In genomic region chr5:95760291-95761191, GRCh38 we compare ENCODE assay signal across 1 cellular context.
TF ChIP-seq lines count a peak whose summit lies in the region.

No MANE protein-coding gene starts in this region.

TF ChIP-seq in GM12878, 131 proteins besides CTCF, POLR2A, EP300 and RAD21 (continued from another document):
- TF ChIP-seq, protein P1, sequence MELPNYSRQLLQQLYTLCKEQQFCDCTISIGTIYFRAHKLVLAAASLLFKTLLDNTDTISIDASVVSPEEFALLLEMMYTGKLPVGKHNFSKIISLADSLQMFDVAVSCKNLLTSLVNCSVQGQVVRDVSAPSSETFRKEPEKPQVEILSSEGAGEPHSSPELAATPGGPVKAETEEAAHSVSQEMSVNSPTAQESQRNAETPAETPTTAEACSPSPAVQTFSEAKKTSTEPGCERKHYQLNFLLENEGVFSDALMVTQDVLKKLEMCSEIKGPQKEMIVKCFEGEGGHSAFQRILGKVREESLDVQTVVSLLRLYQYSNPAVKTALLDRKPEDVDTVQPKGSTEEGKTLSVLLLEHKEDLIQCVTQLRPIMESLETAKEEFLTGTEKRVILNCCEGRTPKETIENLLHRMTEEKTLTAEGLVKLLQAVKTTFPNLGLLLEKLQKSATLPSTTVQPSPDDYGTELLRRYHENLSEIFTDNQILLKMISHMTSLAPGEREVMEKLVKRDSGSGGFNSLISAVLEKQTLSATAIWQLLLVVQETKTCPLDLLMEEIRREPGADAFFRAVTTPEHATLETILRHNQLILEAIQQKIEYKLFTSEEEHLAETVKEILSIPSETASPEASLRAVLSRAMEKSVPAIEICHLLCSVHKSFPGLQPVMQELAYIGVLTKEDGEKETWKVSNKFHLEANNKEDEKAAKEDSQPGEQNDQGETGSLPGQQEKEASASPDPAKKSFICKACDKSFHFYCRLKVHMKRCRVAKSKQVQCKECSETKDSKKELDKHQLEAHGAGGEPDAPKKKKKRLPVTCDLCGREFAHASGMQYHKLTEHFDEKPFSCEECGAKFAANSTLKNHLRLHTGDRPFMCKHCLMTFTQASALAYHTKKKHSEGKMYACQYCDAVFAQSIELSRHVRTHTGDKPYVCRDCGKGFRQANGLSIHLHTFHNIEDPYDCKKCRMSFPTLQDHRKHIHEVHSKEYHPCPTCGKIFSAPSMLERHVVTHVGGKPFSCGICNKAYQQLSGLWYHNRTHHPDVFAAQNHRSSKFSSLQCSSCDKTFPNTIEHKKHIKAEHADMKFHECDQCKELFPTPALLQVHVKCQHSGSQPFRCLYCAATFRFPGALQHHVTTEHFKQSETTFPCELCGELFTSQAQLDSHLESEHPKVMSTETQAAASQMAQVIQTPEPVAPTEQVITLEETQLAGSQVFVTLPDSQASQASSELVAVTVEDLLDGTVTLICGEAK (IDR thresholded peaks at IDR 0.05; ENCODE audit: borderline replicate concordance) = peak; percentile 62; the same call in 1 of the 2 replicates
- TF ChIP-seq SREBF2 (IDR thresholded peaks at IDR 0.05; ENCODE audit: low read length) = no peak
- no peak for TF ChIP-seq TCF12 (IDR thresholded peaks at IDR 0.05; ENCODE audit: low read depth, low read length)
- TF ChIP-seq USF2 (IDR thresholded peaks at IDR 0.05; ENCODE audit: borderline replicate concordance, low read depth, low read length) = no peak; the same call in 1 of the 2 replicates
- TF ChIP-seq, protein P2, sequence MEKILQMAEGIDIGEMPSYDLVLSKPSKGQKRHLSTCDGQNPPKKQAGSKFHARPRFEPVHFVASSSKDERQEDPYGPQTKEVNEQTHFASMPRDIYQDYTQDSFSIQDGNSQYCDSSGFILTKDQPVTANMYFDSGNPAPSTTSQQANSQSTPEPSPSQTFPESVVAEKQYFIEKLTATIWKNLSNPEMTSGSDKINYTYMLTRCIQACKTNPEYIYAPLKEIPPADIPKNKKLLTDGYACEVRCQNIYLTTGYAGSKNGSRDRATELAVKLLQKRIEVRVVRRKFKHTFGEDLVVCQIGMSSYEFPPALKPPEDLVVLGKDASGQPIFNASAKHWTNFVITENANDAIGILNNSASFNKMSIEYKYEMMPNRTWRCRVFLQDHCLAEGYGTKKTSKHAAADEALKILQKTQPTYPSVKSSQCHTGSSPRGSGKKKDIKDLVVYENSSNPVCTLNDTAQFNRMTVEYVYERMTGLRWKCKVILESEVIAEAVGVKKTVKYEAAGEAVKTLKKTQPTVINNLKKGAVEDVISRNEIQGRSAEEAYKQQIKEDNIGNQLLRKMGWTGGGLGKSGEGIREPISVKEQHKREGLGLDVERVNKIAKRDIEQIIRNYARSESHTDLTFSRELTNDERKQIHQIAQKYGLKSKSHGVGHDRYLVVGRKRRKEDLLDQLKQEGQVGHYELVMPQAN (conservative IDR thresholded peaks at IDR 0.05) = no peak
- TF ChIP-seq, protein P3, sequence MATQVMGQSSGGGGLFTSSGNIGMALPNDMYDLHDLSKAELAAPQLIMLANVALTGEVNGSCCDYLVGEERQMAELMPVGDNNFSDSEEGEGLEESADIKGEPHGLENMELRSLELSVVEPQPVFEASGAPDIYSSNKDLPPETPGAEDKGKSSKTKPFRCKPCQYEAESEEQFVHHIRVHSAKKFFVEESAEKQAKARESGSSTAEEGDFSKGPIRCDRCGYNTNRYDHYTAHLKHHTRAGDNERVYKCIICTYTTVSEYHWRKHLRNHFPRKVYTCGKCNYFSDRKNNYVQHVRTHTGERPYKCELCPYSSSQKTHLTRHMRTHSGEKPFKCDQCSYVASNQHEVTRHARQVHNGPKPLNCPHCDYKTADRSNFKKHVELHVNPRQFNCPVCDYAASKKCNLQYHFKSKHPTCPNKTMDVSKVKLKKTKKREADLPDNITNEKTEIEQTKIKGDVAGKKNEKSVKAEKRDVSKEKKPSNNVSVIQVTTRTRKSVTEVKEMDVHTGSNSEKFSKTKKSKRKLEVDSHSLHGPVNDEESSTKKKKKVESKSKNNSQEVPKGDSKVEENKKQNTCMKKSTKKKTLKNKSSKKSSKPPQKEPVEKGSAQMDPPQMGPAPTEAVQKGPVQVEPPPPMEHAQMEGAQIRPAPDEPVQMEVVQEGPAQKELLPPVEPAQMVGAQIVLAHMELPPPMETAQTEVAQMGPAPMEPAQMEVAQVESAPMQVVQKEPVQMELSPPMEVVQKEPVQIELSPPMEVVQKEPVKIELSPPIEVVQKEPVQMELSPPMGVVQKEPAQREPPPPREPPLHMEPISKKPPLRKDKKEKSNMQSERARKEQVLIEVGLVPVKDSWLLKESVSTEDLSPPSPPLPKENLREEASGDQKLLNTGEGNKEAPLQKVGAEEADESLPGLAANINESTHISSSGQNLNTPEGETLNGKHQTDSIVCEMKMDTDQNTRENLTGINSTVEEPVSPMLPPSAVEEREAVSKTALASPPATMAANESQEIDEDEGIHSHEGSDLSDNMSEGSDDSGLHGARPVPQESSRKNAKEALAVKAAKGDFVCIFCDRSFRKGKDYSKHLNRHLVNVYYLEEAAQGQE (IDR thresholded peaks at IDR 0.05; ENCODE audit: low read depth, low read length) = no peak
- no peak for TF ChIP-seq RFX5 (IDR thresholded peaks at IDR 0.05; ENCODE audit: low read depth, low read length)
- no peak for TF ChIP-seq EZH2 (IDR thresholded peaks at IDR 0.05; ENCODE audit: borderline replicate concordance, control insufficient read depth, low read depth, low read length)
- TF ChIP-seq BHLHE40 (IDR thresholded peaks at IDR 0.05; ENCODE audit: borderline replicate concordance in 1 of 2, low read depth in 2 of 2, low read length in 1 of 2) = no peak
- no peak for TF ChIP-seq NRF1 (conservative IDR thresholded peaks at IDR 0.05; ENCODE audit: low read depth, low read length)
- peak; percentile 44; the same call in 1 of the 2 replicates for TF ChIP-seq ATF7 (IDR thresholded peaks at IDR 0.05; ENCODE audit: low read depth)
- peak; percentile 55; the same call in 1 of the 2 replicates for TF ChIP-seq NFIC (IDR thresholded peaks at IDR 0.05; ENCODE audit: low read depth, low read length)
- TF ChIP-seq KDM1A (IDR thresholded peaks at IDR 0.05; ENCODE audit: borderline replicate concordance) = no peak
- TF ChIP-seq WRNIP1 (IDR thresholded peaks at IDR 0.05; ENCODE audit: borderline replicate concordance, low read depth, low read length) = no peak
- TF ChIP-seq NR2C2 (IDR thresholded peaks at IDR 0.05; ENCODE audit: borderline replicate concordance, control insufficient read depth, insufficient read length, low read depth) = no peak
- TF ChIP-seq, protein P4, sequence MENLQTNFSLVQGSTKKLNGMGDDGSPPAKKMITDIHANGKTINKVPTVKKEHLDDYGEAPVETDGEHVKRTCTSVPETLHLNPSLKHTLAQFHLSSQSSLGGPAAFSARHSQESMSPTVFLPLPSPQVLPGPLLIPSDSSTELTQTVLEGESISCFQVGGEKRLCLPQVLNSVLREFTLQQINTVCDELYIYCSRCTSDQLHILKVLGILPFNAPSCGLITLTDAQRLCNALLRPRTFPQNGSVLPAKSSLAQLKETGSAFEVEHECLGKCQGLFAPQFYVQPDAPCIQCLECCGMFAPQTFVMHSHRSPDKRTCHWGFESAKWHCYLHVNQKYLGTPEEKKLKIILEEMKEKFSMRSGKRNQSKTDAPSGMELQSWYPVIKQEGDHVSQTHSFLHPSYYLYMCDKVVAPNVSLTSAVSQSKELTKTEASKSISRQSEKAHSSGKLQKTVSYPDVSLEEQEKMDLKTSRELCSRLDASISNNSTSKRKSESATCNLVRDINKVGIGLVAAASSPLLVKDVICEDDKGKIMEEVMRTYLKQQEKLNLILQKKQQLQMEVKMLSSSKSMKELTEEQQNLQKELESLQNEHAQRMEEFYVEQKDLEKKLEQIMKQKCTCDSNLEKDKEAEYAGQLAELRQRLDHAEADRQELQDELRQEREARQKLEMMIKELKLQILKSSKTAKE (IDR thresholded peaks at IDR 0.05; ENCODE audit: low read depth, poor library complexity, severe bottlenecking) = peak; percentile 50
- TF ChIP-seq CHD4 (IDR thresholded peaks at IDR 0.05) = no peak
- TF ChIP-seq, protein P5, sequence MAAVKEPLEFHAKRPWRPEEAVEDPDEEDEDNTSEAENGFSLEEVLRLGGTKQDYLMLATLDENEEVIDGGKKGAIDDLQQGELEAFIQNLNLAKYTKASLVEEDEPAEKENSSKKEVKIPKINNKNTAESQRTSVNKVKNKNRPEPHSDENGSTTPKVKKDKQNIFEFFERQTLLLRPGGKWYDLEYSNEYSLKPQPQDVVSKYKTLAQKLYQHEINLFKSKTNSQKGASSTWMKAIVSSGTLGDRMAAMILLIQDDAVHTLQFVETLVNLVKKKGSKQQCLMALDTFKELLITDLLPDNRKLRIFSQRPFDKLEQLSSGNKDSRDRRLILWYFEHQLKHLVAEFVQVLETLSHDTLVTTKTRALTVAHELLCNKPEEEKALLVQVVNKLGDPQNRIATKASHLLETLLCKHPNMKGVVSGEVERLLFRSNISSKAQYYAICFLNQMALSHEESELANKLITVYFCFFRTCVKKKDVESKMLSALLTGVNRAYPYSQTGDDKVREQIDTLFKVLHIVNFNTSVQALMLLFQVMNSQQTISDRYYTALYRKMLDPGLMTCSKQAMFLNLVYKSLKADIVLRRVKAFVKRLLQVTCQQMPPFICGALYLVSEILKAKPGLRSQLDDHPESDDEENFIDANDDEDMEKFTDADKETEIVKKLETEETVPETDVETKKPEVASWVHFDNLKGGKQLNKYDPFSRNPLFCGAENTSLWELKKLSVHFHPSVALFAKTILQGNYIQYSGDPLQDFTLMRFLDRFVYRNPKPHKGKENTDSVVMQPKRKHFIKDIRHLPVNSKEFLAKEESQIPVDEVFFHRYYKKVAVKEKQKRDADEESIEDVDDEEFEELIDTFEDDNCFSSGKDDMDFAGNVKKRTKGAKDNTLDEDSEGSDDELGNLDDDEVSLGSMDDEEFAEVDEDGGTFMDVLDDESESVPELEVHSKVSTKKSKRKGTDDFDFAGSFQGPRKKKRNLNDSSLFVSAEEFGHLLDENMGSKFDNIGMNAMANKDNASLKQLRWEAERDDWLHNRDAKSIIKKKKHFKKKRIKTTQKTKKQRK (IDR thresholded peaks at IDR 0.05; ENCODE audit: low read depth, low read length) = no peak
- TF ChIP-seq IKZF2 (IDR thresholded peaks at IDR 0.05) = peak in 1 of 2 experiments; percentile 38; a peak in 2 of 4 replicates
- no peak for TF ChIP-seq ZNF274 (IDR thresholded peaks at IDR 0.05; ENCODE audit: insufficient read depth, insufficient read length)
- TF ChIP-seq, protein P6, sequence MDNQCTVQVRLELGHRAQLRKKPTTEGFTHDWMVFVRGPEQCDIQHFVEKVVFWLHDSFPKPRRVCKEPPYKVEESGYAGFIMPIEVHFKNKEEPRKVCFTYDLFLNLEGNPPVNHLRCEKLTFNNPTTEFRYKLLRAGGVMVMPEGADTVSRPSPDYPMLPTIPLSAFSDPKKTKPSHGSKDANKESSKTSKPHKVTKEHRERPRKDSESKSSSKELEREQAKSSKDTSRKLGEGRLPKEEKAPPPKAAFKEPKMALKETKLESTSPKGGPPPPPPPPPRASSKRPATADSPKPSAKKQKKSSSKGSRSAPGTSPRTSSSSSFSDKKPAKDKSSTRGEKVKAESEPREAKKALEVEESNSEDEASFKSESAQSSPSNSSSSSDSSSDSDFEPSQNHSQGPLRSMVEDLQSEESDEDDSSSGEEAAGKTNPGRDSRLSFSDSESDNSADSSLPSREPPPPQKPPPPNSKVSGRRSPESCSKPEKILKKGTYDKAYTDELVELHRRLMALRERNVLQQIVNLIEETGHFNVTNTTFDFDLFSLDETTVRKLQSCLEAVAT (IDR thresholded peaks at IDR 0.05) = no peak; the same call in 1 of the 2 replicates
- TF ChIP-seq JUNB (IDR thresholded peaks at IDR 0.05) = peak; percentile 27; the same call in 1 of the 2 replicates
